1 cellular context compared by ENCODE assay signal in genomic region chr7:76318488-76319353, GRCh38.
TF ChIP-seq lines count a peak whose summit lies in the region.

No MANE protein-coding gene starts in this region.

TF ChIP-seq in K562, 482 proteins besides CTCF, POLR2A, EP300 and RAD21 (continued from another document):
- TF ChIP-seq ARID3A (IDR thresholded peaks at IDR 0.05; ENCODE audit: borderline replicate concordance, low read depth, low read length) (peak; percentile 85; the same call in 1 of the 2 replicates), ARID4B (CRISPR knock-in tag; IDR thresholded peaks at IDR 0.05) (peak; percentile 77; the same call in 1 of the 2 replicates), PREB (CRISPR knock-in tag; IDR thresholded peaks at IDR 0.05) (0 out of 2 replicates have a peak, but pooled peaks have one; percentile 87), ELF4 (CRISPR knock-in tag; IDR thresholded peaks at IDR 0.05) (no peak), TEAD2 (tag; IDR thresholded peaks at IDR 0.05) (no peak), PCBP2 (IDR thresholded peaks at IDR 0.05; ENCODE audit: low read depth, low read length, poor library complexity, severe bottlenecking) (no peak), KLF6 (CRISPR knock-in tag; IDR thresholded peaks at IDR 0.05; ENCODE audit: borderline replicate concordance) (no peak), GABPA (tag; conservative IDR thresholded peaks at IDR 0.05; ENCODE audit: low read depth) (peak; percentile 15; the same call in 1 of the 2 replicates), HMBOX1 (IDR thresholded peaks at IDR 0.05) (peak; percentile 42; the same call in 1 of the 2 replicates), SIN3A (IDR thresholded peaks at IDR 0.05; ENCODE audit: borderline replicate concordance in 2 of 2, control insufficient read depth in 1 of 2, low read depth in 2 of 2, low read length in 2 of 2) (peak; percentile 6 to 24; a peak in 1 of 4 replicates), CREB1 (IDR thresholded peaks at IDR 0.05) (no peak), CREB1 (CRISPR knock-in tag; IDR thresholded peaks at IDR 0.05) (0 out of 2 replicates have a peak, but pooled peaks have one; percentile 38), ELF2 (CRISPR knock-in tag; IDR thresholded peaks at IDR 0.05) (no peak), ZNF431 (CRISPR knock-in tag; IDR thresholded peaks at IDR 0.05) (no peak)
